In genomic region chr9:111297061-111297824, GRCh38 we compare ENCODE assay signal across 21 cellular contexts. TPM values are rescaled to one million over a fixed set of nuclear protein-coding genes. Genes with fewer than 3 reads are reported as not detected.
"Had no signal": no experiment of that assay in that cellular context is flagged by ENCODE, and none has a peak within 500 bp of the region (broad histone marks: within the 10 kb centered on the region; RNA-seq: fewer than 3 reads in every experiment).

No MANE protein-coding gene starts in this region.

- H3K4me1 Mint-ChIP-seq: activated CD4-positive, alpha-beta T cell treated with anti-CD3 and anti-CD28 coated beads, Interleukin-2, amount 10 ng/mL, durations not matched to agents 24 days and 14 days; activated naive CD4-positive, alpha-beta T cell treated with anti-CD3 and anti-CD28 coated beads, Interleukin-2, amount 10 ng/mL, durations not matched to agents 7 days and 5 days; activated T-helper 17 cell treated with anti-CD3 and anti-CD28 coated beads, Interleukin-2, amount 50 U/mL, for 72 hours had no signal

- H3K9me3 Mint-ChIP-seq: activated CD4-positive, alpha-beta T cell treated with anti-CD3 and anti-CD28 coated beads, Interleukin-2, amount 10 ng/mL, durations not matched to agents 24 days and 14 days; activated naive CD4-positive, alpha-beta T cell treated with anti-CD3 and anti-CD28 coated beads, Interleukin-2, amount 10 ng/mL, durations not matched to agents 7 days and 5 days; nephron progenitor cell; T-helper 1 cell treated with Interleukin-12 subunit alpha and Interleukin-12 subunit beta and Interleukin-4 antibody, amounts not matched to agents 30 μg/mL and 1 μg/mL, for 36 hours had no signal

- H3K27ac ChIP-seq: psoas muscle, testis had no signal

- H3K4me3 ChIP-seq: adrenal gland, esophagus squamous epithelium, psoas muscle, sigmoid colon, testis had no signal

- H3K27me3 ChIP-seq: adrenal gland, sigmoid colon, testis had no signal

- H3K27ac Mint-ChIP-seq: activated CD4-positive, alpha-beta T cell treated with anti-CD3 and anti-CD28 coated beads, Interleukin-2, amount 10 ng/mL, durations not matched to agents 24 days and 14 days; activated naive CD4-positive, alpha-beta T cell treated with anti-CD3 and anti-CD28 coated beads, Interleukin-2, amount 10 ng/mL, durations not matched to agents 7 days and 5 days; activated T-helper 17 cell treated with anti-CD3 and anti-CD28 coated beads, Interleukin-2, amount 50 U/mL, for 72 hours; nephron progenitor cell; T-helper 1 cell treated with Interleukin-12 subunit alpha and Interleukin-12 subunit beta and Interleukin-4 antibody, amounts not matched to agents 30 μg/mL and 1 μg/mL, for 36 hours; WTC11 had no signal

- ATAC-seq: activated T-helper 17 cell treated with anti-CD3 and anti-CD28 coated beads, Interleukin-2, amount 50 U/mL, for 72 hours; left ventricle myocardium superior; psoas muscle; WTC11 had no signal

- DNase-seq: activated CD4-positive, alpha-beta T cell treated with anti-CD3 and anti-CD28 coated beads, Interleukin-2, amount 10 ng/mL, durations not matched to agents 24 days and 14 days; activated CD8-positive, alpha-beta memory T cell treated with anti-CD3 and anti-CD28 coated beads for 24 hours; activated naive CD4-positive, alpha-beta T cell treated with anti-CD3 and anti-CD28 coated beads, Interleukin-2, amount 10 ng/mL, durations not matched to agents 7 days and 5 days; activated T-cell treated with anti-CD3 and anti-CD28 coated beads for 4 hours; adrenal gland; esophagus squamous epithelium; foreskin melanocyte; islet precursor cell; left ventricle myocardium superior; mesendoderm; nephron progenitor cell; psoas muscle; sigmoid colon; stimulated activated CD4-positive, alpha-beta T cell treated with anti-CD3 and anti-CD28 coated beads, Interleukin-2, amount 100 ng/mL, for 48 hours; stimulated activated naive CD4-positive, alpha-beta T cell treated with Interleukin-2 at 50 U/mL for 16 hours; testis had no signal

- H3K27me3 Mint-ChIP-seq: activated naive CD4-positive, alpha-beta T cell treated with anti-CD3 and anti-CD28 coated beads, Interleukin-2, amount 10 ng/mL, durations not matched to agents 7 days and 5 days had no signal

- H3K4me3 Mint-ChIP-seq: activated CD4-positive, alpha-beta T cell treated with anti-CD3 and anti-CD28 coated beads, Interleukin-2, amount 10 ng/mL, durations not matched to agents 24 days and 14 days; activated naive CD4-positive, alpha-beta T cell treated with anti-CD3 and anti-CD28 coated beads, Interleukin-2, amount 10 ng/mL, durations not matched to agents 7 days and 5 days; activated T-helper 17 cell treated with anti-CD3 and anti-CD28 coated beads, Interleukin-2, amount 50 U/mL, for 72 hours; nephron progenitor cell; T-helper 1 cell treated with Interleukin-12 subunit alpha and Interleukin-12 subunit beta and Interleukin-4 antibody, amounts not matched to agents 30 μg/mL and 1 μg/mL, for 36 hours; WTC11 had no signal

- H3K4me1 ChIP-seq: psoas muscle, testis had no signal

- H3K36me3 ChIP-seq: adrenal gland, esophagus squamous epithelium, sigmoid colon had no signal

- H3K9me3 ChIP-seq: adrenal gland, esophagus squamous epithelium, psoas muscle, sigmoid colon, testis had no signal

- H3K36me3 Mint-ChIP-seq: activated naive CD4-positive, alpha-beta T cell treated with anti-CD3 and anti-CD28 coated beads, Interleukin-2, amount 10 ng/mL, durations not matched to agents 7 days and 5 days had no signal

RNA-seq across cellular contexts. Expression of gene OR2K2, which starts 32.8 kb away (rescaled TPM):
- total RNA-seq: activated CD4-positive, alpha-beta T cell treated with anti-CD3 and anti-CD28 coated beads, Interleukin-2, amount 10 ng/mL, durations not matched to agents 24 days and 14 days; activated T-helper 17 cell treated with anti-CD3 and anti-CD28 coated beads, Interleukin-2, amount 50 U/mL, for 72 hours; adrenal gland; esophagus squamous epithelium; left ventricle myocardium superior; omental fat pad; sigmoid colon; urinary bladder; WTC11 had no signal
- polyA plus RNA-seq: adrenal gland, sigmoid colon, urinary bladder had no signal
